In genomic region chr15:64216722-64217428, GRCh38 we compare ENCODE assay signal across 16 cellular contexts. TPM values are rescaled to one million over a fixed set of nuclear protein-coding genes. Genes with fewer than 3 reads are reported as not detected.
A peak's percentile ranks its signal among the peaks of the same experiment; 100 is the strongest.
DNase-seq lines count a peak whose midpoint lies in the region; ATAC-seq, FAIRE-seq and TF ChIP-seq lines count a peak whose summit lies in the region.
"Had no signal": no experiment of that assay in that cellular context is flagged by ENCODE, and none has a peak within 500 bp of the region (broad histone marks: within the 10 kb centered on the region; RNA-seq: fewer than 3 reads in every experiment).

No MANE protein-coding gene starts in this region.

- H3K27ac ChIP-seq in endothelial cell of umbilical vein (ENCODE audit: insufficient read depth, low read depth, low read length) = no peak overlapping the region
- H3K27ac ChIP-seq: skin epidermis, upper lobe of right lung had no signal

- WGBS in lower leg skin, 2 donors = 56 to 70% methylated on average over 2 of the region's 2 CpGs

- DNase-seq in DMS153 treated with DMSO at 0.1 percent for 48 hours (lab: John Stamatoyannopoulos, UW; ENCODE audit: unreplicated experiment) (peak; percentile 17), NCI-H2029 (lab: John Stamatoyannopoulos, UW) (peak; percentile 10), endothelial cell of umbilical vein (ENCODE audit: low read depth, low spot score) (peak; percentile 77), myocyte (ENCODE audit: low read depth) (peak; percentile 9), lower leg skin (ENCODE audit: low spot score in 2 of 2) (no peak)
- DNase-seq in activated CD4-positive, CD25-positive, alpha-beta regulatory T cell (lab: John Stamatoyannopoulos, UW) = no peak
- DNase-seq: Calu3, NCI-H1694 treated with DMSO at 0.1 percent for 48 hours, upper lobe of right lung had no signal

- TF ChIP-seq POLR2A in endothelial cell of umbilical vein (IDR thresholded peaks at IDR 0.05; ENCODE audit: low read depth, low read length) (no peak), lower leg skin (IDR thresholded peaks at IDR 0.05) (no peak)

- H3K27me3 ChIP-seq in endothelial cell of umbilical vein (ENCODE audit: control insufficient read depth in 2 of 2, insufficient read depth in 2 of 2, low read length in 2 of 2) = no peaks in the 10 kb centered on the region
- H3K27me3 ChIP-seq: upper lobe of right lung had no signal

- no peaks in the 10 kb centered on the region for H3K79me2 ChIP-seq in endothelial cell of umbilical vein (ENCODE audit: control insufficient read depth, insufficient read depth, low read length)

- FAIRE-seq in endothelial cell of umbilical vein (lab: Jason Lieb, UNC) = no peak
- FAIRE-seq: colon, GM12892, TTC549 had no signal

- POLR2A ChIA-PET in endothelial cell of umbilical vein (lab: Charles Lee) = no interaction called here

- no peak overlapping the region for H3K4me2 ChIP-seq in endothelial cell of umbilical vein (ENCODE audit: insufficient read depth, low read length)

- no peaks in the 10 kb centered on the region for H3K9me1 ChIP-seq in endothelial cell of umbilical vein (replicated peaks; ENCODE audit: control insufficient read depth, extremely low read depth, insufficient read depth, low read length)

- no peaks in the 10 kb centered on the region for H3K4me1 ChIP-seq in endothelial cell of umbilical vein (ENCODE audit: control insufficient read depth, extremely low read depth, insufficient read depth, low read length)
- H3K4me1 ChIP-seq: upper lobe of right lung had no signal

- H3K4me3 ChIP-seq in endothelial cell of umbilical vein (replicated peaks in 1 of 3; ENCODE audit: insufficient read depth in 1 of 3, low read depth in 1 of 3, low read length in 3 of 3) (no peak overlapping the region), lower leg skin (ENCODE audit: low read depth, poor library complexity, severe bottlenecking) (no peak overlapping the region)
- H3K4me3 ChIP-seq: skin epidermis, upper lobe of right lung had no signal

- H4K20me1 ChIP-seq in endothelial cell of umbilical vein (replicated peaks; ENCODE audit: control insufficient read depth, extremely low read depth, insufficient read depth, low read length) = no peaks in the 10 kb centered on the region

- H3K9me3 ChIP-seq in endothelial cell of umbilical vein (replicated peaks; ENCODE audit: control insufficient read depth, insufficient read depth, low read length) = no peaks in the 10 kb centered on the region
- H3K9me3 ChIP-seq: upper lobe of right lung had no signal

- no peak overlapping the region for H3K9ac ChIP-seq in endothelial cell of umbilical vein (replicated peaks; ENCODE audit: extremely low read depth, insufficient read depth, low read length)

- no peak for TF ChIP-seq CTCF in endothelial cell of umbilical vein (IDR thresholded peaks at IDR 0.05; ENCODE audit: extremely low read depth in 1 of 2, insufficient read depth in 1 of 2, low read depth in 1 of 2, low read length in 2 of 2)
- no peak for TF ChIP-seq CTCF in lower leg skin (IDR thresholded peaks at IDR 0.05)

- no peak overlapping the region for H2AFZ ChIP-seq in endothelial cell of umbilical vein (ENCODE audit: low read depth, low read length)

- intact Hi-C loops in endothelial cell of umbilical vein (cut with micrococcal nuclease) (loop anchor here (10.0 kb wide), 1 partner anchor 438 kb away; no protein-coding TSS in a partner anchor), lower leg skin (cut with DNase I; ENCODE audit: low total_unique reads) (no loop called here)

- CTCF ChIA-PET in endothelial cell of umbilical vein (lab: Charles Lee) = interaction anchor here (0.6 to 2.0 kb wide), 3 partner anchors 10 to 131 kb away, joined by 3 to 6 read pairs (median 4); no protein-coding TSS in a partner anchor

- dilution Hi-C loops in endothelial cell of umbilical vein (cut with MboI; ENCODE audit: extremely low pct_ligation_motif_present, low sequenced_read_pairs) = no loop called here

- peaks cover 0 to 8% of the 10 kb centered on the region in 2 experiments for H3K36me3 ChIP-seq in endothelial cell of umbilical vein (ENCODE audit: control insufficient read depth in 2 of 2, extremely low read depth in 1 of 2, insufficient read depth in 2 of 2, low read length in 2 of 2)

- BruUV-seq in endothelial cell of umbilical vein (replicated peaks; lab: Mats Ljungman, UMichigan) = no TSS peak

- ATAC-seq in GM19395 (IDR thresholded peaks at IDR 0.05; ENCODE audit: unreplicated experiment) = no peak
- ATAC-seq in GM21619 (IDR thresholded peaks at IDR 0.05; ENCODE audit: unreplicated experiment) = no peak
- ATAC-seq: activated T-helper 17 cell treated with anti-CD3 and anti-CD28 coated beads, Interleukin-2, amount 50 U/mL, for 72 hours; upper lobe of right lung had no signal

TF ChIP-seq in endothelial cell of umbilical vein, 7 proteins besides CTCF, POLR2A, EP300 and RAD21:
- TF ChIP-seq GATA2 (IDR thresholded peaks at IDR 0.05; ENCODE audit: insufficient read depth, insufficient read length, low read depth, low read length) (no peak), EZH2 (IDR thresholded peaks at IDR 0.05; ENCODE audit: borderline replicate concordance, low read depth, low read length, severe bottlenecking) (no peak), POLR2AphosphoS5 (IDR thresholded peaks at IDR 0.05; ENCODE audit: insufficient read depth, low read depth, low read length) (no peak), FOS (IDR thresholded peaks at IDR 0.05; ENCODE audit: borderline replicate concordance, insufficient read depth, low read length) (no peak)
TF ChIP-seq in endothelial cell of umbilical vein: peak in this region for 0.

RNA-seq across cellular contexts. Expression of gene PPIB, which starts 54.1 kb away (rescaled TPM):
- total RNA-seq in endothelial cell of umbilical vein (818 and 840 TPM in 2 replicates), myocyte (215 and 241 TPM in 2 replicates), lower leg skin (100 to 1,000 TPM; 149 to 195 (median 164) TPM)
- polyA plus RNA-seq in endothelial cell of umbilical vein = 1,157 and 1,240 TPM in 2 replicates
- 1,469 and 1,568 TPM in 2 replicates for polyA plus RNA-seq in endothelial cell of umbilical vein (2011; cell fraction: cytosol; rRNA removed)
- 547 and 579 TPM in 2 replicates for polyA plus RNA-seq in endothelial cell of umbilical vein (2011; cell fraction: nucleus; rRNA removed)
- 798 and 832 TPM in 2 replicates for polyA plus RNA-seq in endothelial cell of umbilical vein (2012)
- 564 and 566 TPM in 2 replicates for polyA minus RNA-seq in endothelial cell of umbilical vein
- polyA minus RNA-seq in endothelial cell of umbilical vein (2011; cell fraction: cytosol; rRNA and poly(A)+ RNA removed) = 260 TPM
- 61.5 and 75.7 TPM in 2 replicates for polyA minus RNA-seq in endothelial cell of umbilical vein (2011; cell fraction: nucleus; rRNA and poly(A)+ RNA removed)
- 814 TPM for polyA plus RNA-seq in myocyte (2012)

Comparison
In these comparisons a context has a peak if more than half of its experiments do, and no peak if none do; other contexts are left out.
1. DNase-seq: peak in DMS153 treated with DMSO at 0.1 percent for 48 hours (single experiment), NCI-H2029 (single experiment), endothelial cell of umbilical vein (single experiment) and myocyte (single experiment); none in lower leg skin (0 of 2) and activated CD4-positive, CD25-positive, alpha-beta regulatory T cell (0 of 4).